13 cellular contexts compared by ENCODE assay signal in genomic region chr10:71259815-71260501, GRCh38. TPM values are rescaled to one million over a fixed set of nuclear protein-coding genes. Genes with fewer than 3 reads are reported as not detected.
DNase-seq lines count a peak whose midpoint lies in the region; ATAC-seq, FAIRE-seq and TF ChIP-seq lines count a peak whose summit lies in the region.
"Had no signal": no experiment of that assay in that cellular context is flagged by ENCODE, and none has a peak within 500 bp of the region (broad histone marks: within the 10 kb centered on the region; RNA-seq: fewer than 3 reads in every experiment).

No MANE protein-coding gene starts in this region.

- H3K27ac ChIP-seq in GM23248 (peak overlapping the region; percentile 88), astrocyte (ENCODE audit: low read depth, low read length) (peak overlapping the region; percentile 47), heart left ventricle (peak overlapping the region; percentile 15 to 90 (median 80))

- no peaks in the 10 kb centered on the region for H3K27me3 Mint-ChIP-seq in astrocyte (ENCODE audit: low read depth, unreplicated experiment)

- peaks cover 34% of the 10 kb centered on the region for H3K4me1 ChIP-seq in GM23248 (ENCODE audit: insufficient read depth)
- peaks cover 63% of the 10 kb centered on the region for H3K4me1 ChIP-seq in astrocyte (ENCODE audit: insufficient read depth, low read length)
- H3K4me1 ChIP-seq in heart left ventricle, result peaks cover 21 to 98% (median 82%) of the 10 kb centered on the region in 12 donors

- H3F3A ChIP-seq in GM23248 (ENCODE audit: insufficient read depth), result peaks cover 16% of the 10 kb centered on the region; the same call in 1 of the 2 replicates

- H4K20me1 ChIP-seq in GM23248 (ENCODE audit: insufficient read depth) (no peaks in the 10 kb centered on the region), astrocyte (ENCODE audit: insufficient read depth, low read length) (peaks cover 14% of the 10 kb centered on the region)

- no peak overlapping the region for H3K4me3 Mint-ChIP-seq in astrocyte (ENCODE audit: unreplicated experiment)
- H3K4me3 Mint-ChIP-seq: activated B cell treated with CpG ODN at 0.5 μM for 24 hours; activated T-helper 17 cell treated with anti-CD3 and anti-CD28 coated beads, Interleukin-2, amount 50 U/mL, for 72 hours; effector memory CD8-positive, alpha-beta T cell had no signal

- H3K4me1 Mint-ChIP-seq in astrocyte (ENCODE audit: low read depth, unreplicated experiment), result peaks cover 62% of the 10 kb centered on the region
- H3K4me1 Mint-ChIP-seq: activated B cell treated with CpG ODN at 0.5 μM for 24 hours; activated T-helper 17 cell treated with anti-CD3 and anti-CD28 coated beads, Interleukin-2, amount 50 U/mL, for 72 hours had no signal

- H2AFZ ChIP-seq in GM23248, result peak overlapping the region; percentile 61
- peak overlapping the region; percentile 24 for H2AFZ ChIP-seq in astrocyte (ENCODE audit: low read depth, low read length)

- peak; percentile 58 for DNase-seq in GM23248
- no peak for DNase-seq in astrocyte (ENCODE audit: low read depth)
- peak in 3 of 5 donors; percentile 47 to 68 (median 62) for DNase-seq in heart left ventricle
- DNase-seq in sciatic nerve (ENCODE audit: low spot score), result no peak
- DNase-seq in effector CD8-positive, alpha-beta T cell (lab: John Stamatoyannopoulos, UW), result no peak
- DNase-seq in NCI-H748 (lab: John Stamatoyannopoulos, UW; ENCODE audit: unreplicated experiment), result no peak
- DNase-seq: activated B cell treated with CpG ODN at 0.5 μM for 24 hours; effector memory CD8-positive, alpha-beta T cell; NCI-H2081 treated with DMSO at 0.1 percent for 48 hours had no signal

- H3K36me3 ChIP-seq in GM23248 (ENCODE audit: low read depth), result no peaks in the 10 kb centered on the region
- no peaks in the 10 kb centered on the region for H3K36me3 ChIP-seq in astrocyte (ENCODE audit: insufficient read depth, low read length)
- no peaks in the 10 kb centered on the region for H3K36me3 ChIP-seq in heart left ventricle

- H3K79me2 ChIP-seq in GM23248 (ENCODE audit: insufficient read depth) (no peaks in the 10 kb centered on the region), astrocyte (ENCODE audit: insufficient read depth, low read length) (no peaks in the 10 kb centered on the region)

- H3K36me3 Mint-ChIP-seq in astrocyte (ENCODE audit: low read depth, unreplicated experiment), result peaks cover 9% of the 10 kb centered on the region

- peak overlapping the region; percentile 44 for H3K27ac Mint-ChIP-seq in astrocyte (ENCODE audit: unreplicated experiment)
- H3K27ac Mint-ChIP-seq: activated B cell treated with CpG ODN at 0.5 μM for 24 hours; activated T-helper 17 cell treated with anti-CD3 and anti-CD28 coated beads, Interleukin-2, amount 50 U/mL, for 72 hours; effector memory CD8-positive, alpha-beta T cell had no signal

- FAIRE-seq in astrocyte (lab: Jason Lieb, UNC), result no peak
- FAIRE-seq: GM12878 had no signal

- no peaks in the 10 kb centered on the region for H3K27me3 ChIP-seq in GM23248 (replicated peaks; ENCODE audit: insufficient read depth)
- no peaks in the 10 kb centered on the region for H3K27me3 ChIP-seq in astrocyte (ENCODE audit: insufficient read depth, low read length)
- no peaks in the 10 kb centered on the region for H3K27me3 ChIP-seq in heart left ventricle

- in situ Hi-C loops in GM23248 (cut with MboI), result no loop called here

- TF ChIP-seq POLR2A in heart left ventricle (IDR thresholded peaks at IDR 0.05), result no peak

- H3K4me2 ChIP-seq in GM23248 (ENCODE audit: unreplicated experiment) (peak overlapping the region; percentile 81), astrocyte (ENCODE audit: low read length) (peak overlapping the region; percentile 71)

- H3K9ac ChIP-seq in GM23248 (peak overlapping the region; percentile 77), astrocyte (ENCODE audit: low read length) (peak overlapping the region; percentile 59)

- ATAC-seq in heart left ventricle, result peak; percentile 15 to 32 (median 21)
- ATAC-seq in sciatic nerve, result peak; percentile 40
- no peak for ATAC-seq in GM21528 (IDR thresholded peaks at IDR 0.05; ENCODE audit: low FRiP score, unreplicated experiment)
- no peak for ATAC-seq in GM18868 (IDR thresholded peaks at IDR 0.05; ENCODE audit: unreplicated experiment)
- ATAC-seq: activated T-helper 17 cell treated with anti-CD3 and anti-CD28 coated beads, Interleukin-2, amount 50 U/mL, for 72 hours; effector memory CD8-positive, alpha-beta T cell; GM12878 had no signal

- TF ChIP-seq CTCF in astrocyte (IDR thresholded peaks at IDR 0.05; ENCODE audit: insufficient read depth, low read depth, low read length), result no peak
- no peak for TF ChIP-seq CTCF in heart left ventricle (IDR thresholded peaks at IDR 0.05)

- intact Hi-C loops in heart left ventricle (cut with DNase I), result loop anchor here in 4 of 10 donors (5.0 to 10.0 kb wide), 3 partner anchors 48 to 195 kb away; partner anchors contain the start of gene UNC5B (in 1 of the 4)
- intact Hi-C loops in sciatic nerve (cut with DNase I), result no loop called here

- WGBS in GM23248 (ENCODE audit: low coverage in 1 of 2, low lambda C conversion rate in 2 of 2, missing lambda C conversion rate in 2 of 2), 2 experiments, result 20 to 25% methylated on average over 13 of the region's 13 CpGs
- 35 to 51% (median 43%) methylated on average over 2 to 13 of the region's 13 CpGs for WGBS in heart left ventricle, 4 donors

- no peaks in the 10 kb centered on the region for H3K9me3 ChIP-seq in GM23248 (ENCODE audit: low read depth)
- no peaks in the 10 kb centered on the region for H3K9me3 ChIP-seq in astrocyte (ENCODE audit: insufficient read depth, low read depth, low read length)
- H3K9me3 ChIP-seq in heart left ventricle, result no peaks in the 10 kb centered on the region

- no peaks in the 10 kb centered on the region for H3K9me3 Mint-ChIP-seq in astrocyte (ENCODE audit: unreplicated experiment)
- H3K9me3 Mint-ChIP-seq: activated B cell treated with CpG ODN at 0.5 μM for 24 hours; activated T-helper 17 cell treated with anti-CD3 and anti-CD28 coated beads, Interleukin-2, amount 50 U/mL, for 72 hours; effector memory CD8-positive, alpha-beta T cell had no signal

- no peaks in the 10 kb centered on the region for H3K9me2 ChIP-seq in GM23248 (ENCODE audit: insufficient read depth)

- H3K4me3 ChIP-seq in GM23248, result peak overlapping the region; percentile 48
- H3K4me3 ChIP-seq in astrocyte (ENCODE audit: insufficient read depth, low read depth, low read length), result no peak overlapping the region
- H3K4me3 ChIP-seq in heart left ventricle, result peak overlapping the region in 2 of 12 donors; percentile 6 to 21
- H3K4me3 ChIP-seq: GM12878 had no signal

RNA-seq across cellular contexts. Expression of gene UNC5B, which starts 47.6 kb away (rescaled TPM):
- total RNA-seq in GM23248 (2014; rRNA removed; shearing (Covaris generic)), result 6.4 and 6.5 TPM in 2 replicates
- polyA plus RNA-seq in GM23248 (2016; fragmentation: Nextera tagmentation; extraction: Ambion mirVana) (2.7 and 3.0 TPM in 2 replicates), heart left ventricle (1 to 10 TPM; 4.8 to 8.7 TPM)
- total RNA-seq in astrocyte (15.0 and 32.8 TPM in 2 replicates), heart left ventricle (10 to 100 TPM in 6 of 9 donors, 1 to 10 TPM in 3; 6.9 to 22.8 (median 10.9) TPM), sciatic nerve (4.1 TPM)
- total RNA-seq: activated B cell treated with CpG ODN at 0.5 μM for 24 hours had no signal

RNA-seq across cellular contexts. Expression of gene SLC29A3, which starts 59.1 kb away (rescaled TPM):
- 1.9 and 3.0 TPM in 2 replicates for total RNA-seq in GM23248 (2014; rRNA removed; shearing (Covaris generic))
- polyA plus RNA-seq in GM23248 (2016; fragmentation: Nextera tagmentation; extraction: Ambion mirVana) (7.3 TPM in 2 replicates), heart left ventricle (1 to 10 TPM; 1.2 TPM)
- total RNA-seq in astrocyte (3.2 and 3.4 TPM in 2 replicates), heart left ventricle (1 to 10 TPM in 8 of 9 donors, under 1 TPM in 1; 0.76 to 6.2 (median 1.8) TPM), sciatic nerve (8.7 TPM)

Comparison
In these comparisons a context has a peak if more than half of its experiments do, and no peak if none do; other contexts are left out.
1. DNase-seq: peak in GM23248 (single experiment) and heart left ventricle (3 of 5); none in astrocyte (single experiment), sciatic nerve (single experiment), effector CD8-positive, alpha-beta T cell (single experiment) and NCI-H748 (single experiment).
2. ATAC-seq: peak in heart left ventricle (4 of 4) and sciatic nerve (single experiment); none in GM21528 (single experiment) and GM18868 (single experiment).
3. Peak in every context shown above with its lines, with median percentiles within 50 percentile points of each other: H3K27ac ChIP-seq.